Comparison of ENCODE assay signal across 14 cellular contexts in the genomic region with DNA sequence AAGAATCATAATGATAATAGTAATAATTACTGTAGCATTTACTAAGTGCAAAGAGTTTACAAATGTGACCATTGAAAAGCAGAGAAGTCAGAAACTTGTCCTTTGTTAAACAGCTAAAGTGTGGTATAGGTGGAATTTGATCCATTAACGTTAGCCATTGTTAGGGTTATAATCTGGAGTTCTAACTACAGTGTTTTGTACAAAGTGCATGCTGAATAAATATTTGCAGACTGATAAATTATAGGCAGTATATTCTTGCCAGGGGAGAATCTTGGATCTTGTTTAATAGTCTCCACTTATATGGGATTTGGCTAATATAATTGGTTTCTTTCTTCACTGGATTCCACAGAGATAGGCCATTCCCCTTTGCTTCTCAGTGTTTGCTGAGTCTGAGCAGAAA. TPM values are rescaled to one million over a fixed set of nuclear protein-coding genes. Genes with fewer than 3 reads are reported as not detected.
"Had no signal": no experiment of that assay in that cellular context is flagged by ENCODE, and none has a peak within 500 bp of the region (broad histone marks: within the 10 kb centered on the region; RNA-seq: fewer than 3 reads in every experiment).

No MANE protein-coding gene starts in this region.

- DNase-seq: effector memory CD8-positive, alpha-beta T cell; esophagus squamous epithelium; foreskin keratinocyte; mammary epithelial cell; naive thymus-derived CD8-positive, alpha-beta T cell; posterior cingulate gyrus; sigmoid colon; stimulated activated CD4-positive, alpha-beta T cell treated with anti-CD3 and anti-CD28 coated beads, Interleukin-2, amount 100 ng/mL, for 48 hours; stimulated activated naive CD4-positive, alpha-beta T cell treated with Interleukin-2 at 50 U/mL for 16 hours had no signal

- ATAC-seq: effector memory CD8-positive, alpha-beta T cell; foreskin keratinocyte; naive thymus-derived CD8-positive, alpha-beta T cell had no signal

- H3K36me3 ChIP-seq: esophagus squamous epithelium, right atrium auricular region, sigmoid colon had no signal

- H3K27me3 ChIP-seq: esophagus squamous epithelium, foreskin keratinocyte, right atrium auricular region, sigmoid colon had no signal

- H3K4me1 ChIP-seq: esophagus squamous epithelium, foreskin keratinocyte, right atrium auricular region had no signal

- H3K4me3 ChIP-seq: esophagus squamous epithelium, right atrium auricular region, sigmoid colon, skin epidermis had no signal

- H3K9me3 ChIP-seq: esophagus squamous epithelium, right atrium auricular region, sigmoid colon had no signal

- H3K27ac ChIP-seq: epithelial cell of prostate, esophagus squamous epithelium, foreskin keratinocyte, right atrium auricular region, sigmoid colon, skin epidermis had no signal

RNA-seq across cellular contexts. Expression of gene ATP10B, which starts 51.6 kb away (rescaled TPM):
- total RNA-seq: foreskin keratinocyte; kidney epithelial cell; naive thymus-derived CD8-positive, alpha-beta T cell; osteocyte had no signal
- polyA plus RNA-seq: foreskin keratinocyte; mammary epithelial cell; naive thymus-derived CD8-positive, alpha-beta T cell had no signal
